ENCODE assay signal across 29 cellular contexts in the genomic region with DNA sequence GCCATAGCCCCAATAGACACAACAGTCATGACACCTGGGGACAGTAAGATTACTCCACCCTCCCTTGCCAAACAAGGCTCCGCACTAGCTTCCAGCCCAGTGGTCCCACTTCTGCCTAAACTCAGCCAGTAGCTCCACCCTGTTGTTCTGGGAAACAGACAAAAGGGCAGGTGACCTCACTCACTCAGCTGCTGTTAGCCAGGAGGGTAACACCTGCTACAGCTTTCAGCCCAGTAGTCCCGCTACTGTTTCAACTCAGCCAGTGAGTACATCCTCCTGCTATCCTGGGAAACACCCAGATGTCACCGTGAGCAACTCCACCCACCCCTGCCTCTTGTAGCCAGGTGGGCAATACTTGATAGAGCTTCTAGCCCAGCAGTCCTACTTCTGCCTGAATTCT.
"Had no signal": no experiment of that assay in that cellular context is flagged by ENCODE, and none has a peak within 500 bp of the region (broad histone marks: within the 10 kb centered on the region; RNA-seq: fewer than 3 reads in every experiment).

No MANE protein-coding gene starts in this region.

- H3K9me3 ChIP-seq: colonic mucosa, gastrocnemius medialis had no signal

- DNase-seq: activated B cell treated with CpG ODN at 0.5 μM for 24 hours; activated CD4-positive, alpha-beta memory T cell treated with anti-CD3 and anti-CD28 coated beads, Interleukin-2, amount 10 ng/mL, durations not matched to agents 7 days and 5 days; activated CD4-positive, alpha-beta T cell treated with anti-CD3 and anti-CD28 coated beads for 36 hours; activated CD4-positive, alpha-beta T cell treated with anti-CD3 and anti-CD28 coated beads, Interleukin-2, amount 10 ng/mL, durations not matched to agents 24 days and 14 days; activated CD4-positive, CD25-positive, alpha-beta regulatory T cell treated with anti-CD3 and anti-CD28 coated beads, Interleukin-2, amount 50 U/mL, for 72 hours; activated CD8-positive, alpha-beta memory T cell treated with anti-CD3 and anti-CD28 coated beads, Interleukin-2, amount 50 U/mL, for 48 hours; activated gamma-delta T cell; activated naive CD4-positive, alpha-beta T cell; activated naive CD4-positive, alpha-beta T cell treated with anti-CD3 and anti-CD28 coated beads, Interleukin-2, amount 10 ng/mL, durations not matched to agents 7 days and 5 days; activated naive CD8-positive, alpha-beta T cell treated with anti-CD3 and anti-CD28 coated beads, Interleukin-2, amount 10 ng/mL, durations not matched to agents 7 days and 5 days; activated T-cell treated with anti-CD3 and anti-CD28 coated beads for 4 hours; activated T-cell treated with anti-CD3 and anti-CD28 coated beads, Interleukin-2, amount 50 U/mL, for 24 hours; activated T-cell treated with anti-CD3 and anti-CD28 coated beads, Interleukin-2, amount 50 U/mL, for 72 hours; central memory CD4-positive, alpha-beta T cell; cerebellar nuclear complex; colonic mucosa; effector CD8-positive, alpha-beta T cell; foreskin keratinocyte; gastrocnemius medialis; glutamatergic neuron; heart left ventricle; hypothalamus; T1000; WERI-Rb-1 had no signal

- ATAC-seq: activated CD4-positive, alpha-beta T cell treated with anti-CD3 and anti-CD28 coated beads for 36 hours; activated naive CD4-positive, alpha-beta T cell treated with anti-CD3 and anti-CD28 coated beads, Interleukin-2, amount 50 U/mL, for 72 hours; activated T-cell treated with anti-CD3 and anti-CD28 coated beads, Interleukin-2, amount 50 U/mL, for 72 hours; esophagus mucosa; foreskin keratinocyte; gastrocnemius medialis; heart left ventricle had no signal

- H3K27ac ChIP-seq: ascending aorta, breast epithelium, cardiac muscle cell, colonic mucosa, foreskin keratinocyte, gastrocnemius medialis, heart left ventricle, WERI-Rb-1 had no signal

- H3K4me1 ChIP-seq: ascending aorta, breast epithelium, colonic mucosa, foreskin keratinocyte, gastrocnemius medialis, heart left ventricle had no signal

- H3K36me3 ChIP-seq: ascending aorta, breast epithelium, cardiac muscle cell, colonic mucosa, gastrocnemius medialis, heart left ventricle, WERI-Rb-1 had no signal

- H3K27me3 ChIP-seq: ascending aorta, cardiac muscle cell, colonic mucosa, foreskin keratinocyte, gastrocnemius medialis, heart left ventricle had no signal

- H3K4me3 ChIP-seq: ascending aorta, breast epithelium, cardiac muscle cell, colonic mucosa, gastrocnemius medialis, heart left ventricle had no signal
